Comparison of ENCODE assay signal across 11 cellular contexts in genomic region chr7:135167360-135167759, GRCh38. TPM values are rescaled to one million over a fixed set of nuclear protein-coding genes. Genes with fewer than 3 reads are reported as not detected.
A peak's percentile ranks its signal among the peaks of the same experiment; 100 is the strongest.
DNase-seq lines count a peak whose midpoint lies in the region; ATAC-seq and TF ChIP-seq lines count a peak whose summit lies in the region.
"Had no signal": no experiment of that assay in that cellular context is flagged by ENCODE, and none has a peak within 500 bp of the region (broad histone marks: within the 10 kb centered on the region; RNA-seq: fewer than 3 reads in every experiment).

No MANE protein-coding gene starts in this region.

- H3K4me1 Mint-ChIP-seq in activated naive CD8-positive, alpha-beta T cell treated with anti-CD3 and anti-CD28 coated beads, Interleukin-2, amount 50 U/mL, for 24 hours, result peaks cover 60% of the 10 kb centered on the region
- H3K4me1 Mint-ChIP-seq in natural killer cell, result peaks cover 48 to 50% of the 10 kb centered on the region in 2 donors

- ATAC-seq in activated naive CD8-positive, alpha-beta T cell treated with anti-CD3 and anti-CD28 coated beads, Interleukin-2, amount 50 U/mL, for 24 hours, result no peak
- ATAC-seq in natural killer cell (no peak), HG03565 (IDR thresholded peaks at IDR 0.05; ENCODE audit: unreplicated experiment) (no peak), HG02642 (IDR thresholded peaks at IDR 0.05; ENCODE audit: poor library complexity, unreplicated experiment) (no peak)

- intact Hi-C loops in natural killer cell (cut with micrococcal nuclease), result no loop called here

- peak overlapping the region; percentile 97 for H3K27ac Mint-ChIP-seq in activated naive CD8-positive, alpha-beta T cell treated with anti-CD3 and anti-CD28 coated beads, Interleukin-2, amount 50 U/mL, for 24 hours
- peak overlapping the region; percentile 96 for H3K27ac Mint-ChIP-seq in natural killer cell

- H3K36me3 Mint-ChIP-seq in activated naive CD8-positive, alpha-beta T cell treated with anti-CD3 and anti-CD28 coated beads, Interleukin-2, amount 50 U/mL, for 24 hours (ENCODE audit: low read depth), result peaks cover 55% of the 10 kb centered on the region
- no peaks in the 10 kb centered on the region for H3K36me3 Mint-ChIP-seq in natural killer cell

- no peaks in the 10 kb centered on the region for H3K27me3 Mint-ChIP-seq in activated naive CD8-positive, alpha-beta T cell treated with anti-CD3 and anti-CD28 coated beads, Interleukin-2, amount 50 U/mL, for 24 hours
- H3K27me3 Mint-ChIP-seq in natural killer cell (ENCODE audit: low read depth in 2 of 2), result no peaks in the 10 kb centered on the region

- DNase-seq in AG08396 (ENCODE audit: low spot score) (peak; percentile 1), GF-D8 (lab: John Stamatoyannopoulos, UW) (peak; percentile 43), natural killer cell (no peak), COR-L47 (lab: John Stamatoyannopoulos, UW) (no peak)
- no peak for DNase-seq in activated naive CD8-positive, alpha-beta T cell treated with anti-CD3 and anti-CD28 coated beads, Interleukin-2, amount 50 U/mL, for 24 hours
- DNase-seq in effector CD8-positive, alpha-beta T cell (lab: John Stamatoyannopoulos, UW), result no peak
- DNase-seq: MM.1S, NCI-H446 treated with DMSO at 0.1 percent for 48 hours, SHP77 had no signal

- peaks cover 4% of the 10 kb centered on the region for H3K9me3 Mint-ChIP-seq in activated naive CD8-positive, alpha-beta T cell treated with anti-CD3 and anti-CD28 coated beads, Interleukin-2, amount 50 U/mL, for 24 hours
- no peaks in the 10 kb centered on the region for H3K9me3 Mint-ChIP-seq in natural killer cell

- peak overlapping the region; percentile 46 for H3K4me3 Mint-ChIP-seq in activated naive CD8-positive, alpha-beta T cell treated with anti-CD3 and anti-CD28 coated beads, Interleukin-2, amount 50 U/mL, for 24 hours
- H3K4me3 Mint-ChIP-seq in natural killer cell, result peak overlapping the region; percentile 55

- TF ChIP-seq CTCF in natural killer cell (IDR thresholded peaks at IDR 0.05), result no peak

RNA-seq across cellular contexts. Expression of gene CYREN, which starts 3.1 kb away (rescaled TPM):
- 10 to 100 TPM; 26.1 to 33.9 (median 33.8) TPM for total RNA-seq in natural killer cell

RNA-seq across cellular contexts. Expression of gene TMEM140, which starts 19.5 kb away (rescaled TPM):
- total RNA-seq in natural killer cell, result 10 to 100 TPM; 60.0 to 81.7 (median 76.9) TPM

RNA-seq across cellular contexts. Expression of gene WDR91, which starts 44.0 kb away (rescaled TPM):
- 10 to 100 TPM; 28.7 to 42.0 (median 39.2) TPM for total RNA-seq in natural killer cell

Comparison
In these comparisons a context has a peak if more than half of its experiments do, and no peak if none do; other contexts are left out.
1. DNase-seq: peak in AG08396 (single experiment) and GF-D8 (single experiment); none in activated naive CD8-positive, alpha-beta T cell treated with anti-CD3 and anti-CD28 coated beads, Interleukin-2, amount 50 U/mL, for 24 hours (single experiment), natural killer cell (single experiment), effector CD8-positive, alpha-beta T cell (single experiment) and COR-L47 (single experiment).